In the genomic region with DNA sequence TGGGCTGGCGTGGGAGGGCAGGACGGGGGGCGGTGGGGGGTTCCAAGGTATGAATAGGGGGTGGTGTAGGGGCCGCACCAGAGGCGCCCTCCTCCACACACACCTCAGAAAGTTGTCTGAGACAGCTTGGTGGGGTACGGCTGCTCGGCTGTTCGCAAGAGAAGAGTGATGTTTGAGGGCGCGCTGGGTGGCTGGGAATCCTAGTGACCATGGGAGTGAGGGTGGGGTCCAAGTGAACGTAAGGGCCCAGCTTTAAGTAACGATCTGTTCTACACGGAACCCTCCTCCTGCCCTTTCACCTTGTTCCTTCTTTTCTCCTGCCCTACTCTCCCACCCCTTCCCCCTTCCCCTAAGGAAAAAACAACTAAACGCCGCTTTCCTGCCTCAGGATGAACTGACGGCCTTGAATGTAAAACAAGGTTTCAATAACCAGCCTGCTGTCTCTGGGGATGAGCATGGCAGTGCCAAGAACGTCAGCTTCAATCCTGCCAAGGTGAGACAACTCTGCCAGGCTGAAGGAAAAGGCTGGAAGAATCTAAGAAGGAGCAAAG, we compare ENCODE assay signal across 9 cellular contexts. TPM values are rescaled to one million over a fixed set of nuclear protein-coding genes. Genes with fewer than 3 reads are reported as not detected.
DNase-seq lines count a peak whose midpoint lies in the region; ATAC-seq lines count a peak whose summit lies in the region.
"Had no signal": no experiment of that assay in that cellular context is flagged by ENCODE, and none has a peak within 500 bp of the region (broad histone marks: within the 10 kb centered on the region; RNA-seq: fewer than 3 reads in every experiment).

No MANE protein-coding gene starts in this region.

- CTCF ChIA-PET in CD4-positive, alpha-beta memory T cell (lab: Charles Lee; ENCODE audit: partially characterized antibody) = interaction anchor here (0.6 to 2.9 kb wide), 8 partner anchors 9 to 42 kb away, joined by 3 to 26 read pairs (median 7); a partner anchor contains a TSS

- peak overlapping the region; percentile 84 to 90 (median 89) for H3K4me3 Mint-ChIP-seq in CD4-positive, alpha-beta memory T cell
- peak overlapping the region; percentile 84 for H3K4me3 Mint-ChIP-seq in central memory CD8-positive, alpha-beta T cell

- H3K9me3 Mint-ChIP-seq in CD4-positive, alpha-beta memory T cell = no peaks in the 10 kb centered on the region
- H3K9me3 Mint-ChIP-seq in central memory CD8-positive, alpha-beta T cell = no peaks in the 10 kb centered on the region

- peak overlapping the region; percentile 90 to 95 (median 95) for H3K27ac Mint-ChIP-seq in CD4-positive, alpha-beta memory T cell
- peak overlapping the region; percentile 91 for H3K27ac Mint-ChIP-seq in central memory CD8-positive, alpha-beta T cell (ENCODE audit: low read depth)

- peak overlapping the region in 1 of 2 experiments; percentile 7 for H3K4ac ChIP-seq in mesenchymal stem cell (ENCODE audit: low read depth in 1 of 2, low read length in 2 of 2)

- no peak overlapping the region for H3K14ac ChIP-seq in mesenchymal stem cell (ENCODE audit: low read length in 2 of 2)

- no peak overlapping the region for H2BK120ac ChIP-seq in mesenchymal stem cell (ENCODE audit: low read depth, low read length)

- H3K36me3 ChIP-seq in CD4-positive, alpha-beta memory T cell (ENCODE audit: insufficient read depth, low read length) = peaks cover 27% of the 10 kb centered on the region
- H3K36me3 ChIP-seq in HUES64 (ENCODE audit: insufficient read depth, low read length) (peaks cover 42% of the 10 kb centered on the region), mesenchymal stem cell (ENCODE audit: control insufficient read depth in 1 of 2, insufficient read depth in 2 of 2, low read depth in 1 of 2, low read length in 2 of 2) (peaks cover 26 to 40% of the 10 kb centered on the region in 2 experiments)

- ATAC-seq in central memory CD8-positive, alpha-beta T cell (replicated peaks; ENCODE audit: extremely low read depth, poor library complexity, severe bottlenecking) = peak; percentile 41
- no peak for ATAC-seq in HG02870 (IDR thresholded peaks at IDR 0.05; ENCODE audit: unreplicated experiment)

- intact Hi-C loops in CD4-positive, alpha-beta memory T cell (cut with micrococcal nuclease) = loop anchor here (1.0 to 10.0 kb wide), 3 partner anchors 9 to 416 kb away; a partner anchor contains a TSS

- H3K4me2 ChIP-seq in mesenchymal stem cell (ENCODE audit: low read length, poor library complexity, severe bottlenecking) = peak overlapping the region; percentile 66

- H3K18ac ChIP-seq in mesenchymal stem cell (ENCODE audit: low read depth in 1 of 2, low read length in 2 of 2) = peak overlapping the region in 1 of 2 experiments; percentile 21

- no peak overlapping the region for H2BK5ac ChIP-seq in mesenchymal stem cell (ENCODE audit: low read depth, low read length, poor library complexity, severe bottlenecking)

- H3K27me3 ChIP-seq in CD4-positive, alpha-beta memory T cell (ENCODE audit: insufficient read depth, low read length) = no peaks in the 10 kb centered on the region
- H3K27me3 ChIP-seq in HUES64 (ENCODE audit: insufficient read depth, low read length) (peaks cover 20% of the 10 kb centered on the region), mesenchymal stem cell (ENCODE audit: control insufficient read depth in 1 of 2, insufficient read depth in 1 of 2, low read length in 2 of 2) (peaks cover 0 to 4% of the 10 kb centered on the region in 2 experiments)

- 7% methylated on average over 12 of the region's 17 CpGs for WGBS in HUES64
- 6% methylated on average over 7 of the region's 17 CpGs for WGBS in mesenchymal stem cell

- no peak overlapping the region for H4K91ac ChIP-seq in mesenchymal stem cell (ENCODE audit: low read length)

- peaks cover 11 to 43% (median 25%) of the 10 kb centered on the region in 4 donors for H3K4me1 Mint-ChIP-seq in CD4-positive, alpha-beta memory T cell
- peaks cover 29% of the 10 kb centered on the region for H3K4me1 Mint-ChIP-seq in central memory CD8-positive, alpha-beta T cell

- no peak overlapping the region for H2BK12ac ChIP-seq in mesenchymal stem cell (ENCODE audit: low read length in 2 of 2)

- H3K9me3 ChIP-seq in CD4-positive, alpha-beta memory T cell (ENCODE audit: control insufficient read depth in 1 of 2, low read length in 2 of 2) = no peaks in the 10 kb centered on the region
- H3K9me3 ChIP-seq in HUES64 (ENCODE audit: insufficient read depth, low read depth, low read length) = no peaks in the 10 kb centered on the region
- no peaks in the 10 kb centered on the region for H3K9me3 ChIP-seq in mesenchymal stem cell (ENCODE audit: control insufficient read depth, low read length)

- no peak overlapping the region for H2AK5ac ChIP-seq in mesenchymal stem cell (ENCODE audit: low read length, severe bottlenecking)

- peaks cover 21% of the 10 kb centered on the region for H3K4me1 ChIP-seq in CD4-positive, alpha-beta memory T cell (ENCODE audit: insufficient read depth, low read length)
- H3K4me1 ChIP-seq in HUES64 (ENCODE audit: insufficient read depth, low read length) = peaks cover 4% of the 10 kb centered on the region; the same call in 1 of the 2 replicates
- peaks cover 7% of the 10 kb centered on the region for H3K4me1 ChIP-seq in mesenchymal stem cell (ENCODE audit: control insufficient read depth, insufficient read depth, low read depth, low read length)

- H3K79me1 ChIP-seq in mesenchymal stem cell (replicated peaks; ENCODE audit: low read length, poor library complexity, severe bottlenecking) = peaks cover 14% of the 10 kb centered on the region

- peak overlapping the region; percentile 88 for H3K27ac ChIP-seq in CD4-positive, alpha-beta memory T cell (ENCODE audit: low read depth, low read length)
- H3K27ac ChIP-seq in HUES64 (ENCODE audit: low read depth, low read length) = no peak overlapping the region; the same call in 1 of the 2 replicates
- no peak overlapping the region for H3K27ac ChIP-seq in mesenchymal stem cell (ENCODE audit: low read length, poor library complexity, severe bottlenecking)

- no peak for DNase-seq in CD4-positive, alpha-beta memory T cell
- no peak for DNase-seq in central memory CD8-positive, alpha-beta T cell (ENCODE audit: low spot score in 2 of 2)
- DNase-seq in mesenchymal stem cell (no peak), SKM-1 treated with dmso at 0.1 percent for 144 hours (lab: John Stamatoyannopoulos, UW; ENCODE audit: unreplicated experiment) (no peak)
- DNase-seq in activated CD8-positive, alpha-beta memory T cell treated with anti-CD3 and anti-CD28 coated beads, Interleukin-2, amount 50 U/mL, for 48 hours = no peak
- no peak for DNase-seq in activated CD4-positive, alpha-beta T cell treated with anti-CD3 and anti-CD28 coated beads, Interleukin-2, amount 50 U/mL, for 48 hours

- no peak overlapping the region for H2AFZ ChIP-seq in mesenchymal stem cell (ENCODE audit: low read depth, low read length)

- H3K9ac ChIP-seq in HUES64 (ENCODE audit: low read depth, low read length) (peak overlapping the region; percentile 61), mesenchymal stem cell (ENCODE audit: low read length) (peak overlapping the region; percentile 86)

- no peak overlapping the region for H3K23ac ChIP-seq in mesenchymal stem cell (ENCODE audit: low read length in 2 of 2)

- no peaks in the 10 kb centered on the region for H3K27me3 Mint-ChIP-seq in CD4-positive, alpha-beta memory T cell
- no peaks in the 10 kb centered on the region for H3K27me3 Mint-ChIP-seq in central memory CD8-positive, alpha-beta T cell

- H3K36me3 Mint-ChIP-seq in CD4-positive, alpha-beta memory T cell = peaks cover 14 to 29% of the 10 kb centered on the region in 2 donors
- H3K36me3 Mint-ChIP-seq in central memory CD8-positive, alpha-beta T cell (ENCODE audit: insufficient read depth) = peaks cover 25% of the 10 kb centered on the region

- H2BK15ac ChIP-seq in mesenchymal stem cell (ENCODE audit: low read depth, poor library complexity, severe bottlenecking) = no peak overlapping the region

- H4K8ac ChIP-seq in mesenchymal stem cell (ENCODE audit: low read length) = no peak overlapping the region

- POLR2A ChIA-PET in CD4-positive, alpha-beta memory T cell (lab: Charles Lee; ENCODE audit: partially characterized antibody) = interaction anchor here (0.6 to 5.8 kb wide), 17 partner anchors 8 to 503 kb away, joined by 3 to 96 read pairs (median 8); a partner anchor contains a TSS

- peak overlapping the region; percentile 26 to 36 for H3K4me3 ChIP-seq in CD4-positive, alpha-beta memory T cell (ENCODE audit: low read length in 2 of 2)
- H3K4me3 ChIP-seq in HUES64 (ENCODE audit: low read length) (peak overlapping the region; percentile 75), mesenchymal stem cell (ENCODE audit: insufficient read depth in 1 of 2, low read depth in 1 of 2, low read length in 2 of 2) (peak overlapping the region; percentile 68 to 82)

RNA-seq across cellular contexts. Expression of a gene that starts 0.7 kb away (rescaled TPM):
- 10 to 100 TPM; 84.4 to 89.9 TPM for total RNA-seq in CD4-positive, alpha-beta memory T cell
- 10 to 100 TPM in 1 of 2 donors, 1 to 10 TPM in 1; 3.4 to 18.7 TPM for polyA plus RNA-seq in CD4-positive, alpha-beta memory T cell
- polyA plus RNA-seq in HUES64 (2013, experiment 1 of 2) = 18.3 TPM
- polyA plus RNA-seq in HUES64 (2013, experiment 2 of 2) = 21.2 TPM
- 12.0 TPM for polyA plus RNA-seq in mesenchymal stem cell (2013, experiment 1 of 2)
- 11.1 TPM for polyA plus RNA-seq in mesenchymal stem cell (2013, experiment 2 of 2)

RNA-seq across cellular contexts. Expression of a gene that starts 7.7 kb away (rescaled TPM):
- 100 to 1,000 TPM; 378 to 379 TPM for total RNA-seq in CD4-positive, alpha-beta memory T cell
- polyA plus RNA-seq in CD4-positive, alpha-beta memory T cell = 1,000 to 10,000 TPM; 1,405 to 1,440 TPM
- not detected for polyA plus RNA-seq in HUES64 (2013, experiment 1 of 2)
- 0.25 TPM for polyA plus RNA-seq in HUES64 (2013, experiment 2 of 2)
- polyA plus RNA-seq in mesenchymal stem cell (2013, experiment 1 of 2) = not detected
- polyA plus RNA-seq in mesenchymal stem cell (2013, experiment 2 of 2) = not detected
- total RNA-seq: pulmonary artery endothelial cell had no signal

RNA-seq across cellular contexts. Expression of a gene that starts 12.5 kb away (rescaled TPM):
- 10 to 100 TPM; 45.1 to 51.6 TPM for total RNA-seq in CD4-positive, alpha-beta memory T cell
- polyA plus RNA-seq in CD4-positive, alpha-beta memory T cell = 1 to 10 TPM; 3.1 to 7.4 TPM
- polyA plus RNA-seq in HUES64 (2013, experiment 1 of 2) = not detected
- not detected for polyA plus RNA-seq in HUES64 (2013, experiment 2 of 2)
- not detected for polyA plus RNA-seq in mesenchymal stem cell (2013, experiment 1 of 2)
- not detected for polyA plus RNA-seq in mesenchymal stem cell (2013, experiment 2 of 2)
- total RNA-seq: pulmonary artery endothelial cell had no signal

RNA-seq across cellular contexts. Expression of a gene that starts 23.4 kb away (rescaled TPM):
- 10 to 100 TPM; 41.9 to 42.9 TPM for total RNA-seq in CD4-positive, alpha-beta memory T cell
- polyA plus RNA-seq in CD4-positive, alpha-beta memory T cell = 1 to 10 TPM in 1 of 2 donors, under 1 TPM in 1; 0.45 to 2.6 TPM
- 15.8 TPM for polyA plus RNA-seq in HUES64 (2013, experiment 1 of 2)
- 11.0 TPM for polyA plus RNA-seq in HUES64 (2013, experiment 2 of 2)
- polyA plus RNA-seq in mesenchymal stem cell (2013, experiment 1 of 2) = 5.2 TPM
- 4.3 TPM for polyA plus RNA-seq in mesenchymal stem cell (2013, experiment 2 of 2)

RNA-seq across cellular contexts. Expression of a gene that starts 25.6 kb away (rescaled TPM):
- total RNA-seq in CD4-positive, alpha-beta memory T cell = 1 to 10 TPM; 2.2 to 2.3 TPM
- polyA plus RNA-seq in CD4-positive, alpha-beta memory T cell = under 1 TPM; 0.21 to 0.25 TPM
- 11.4 TPM for polyA plus RNA-seq in HUES64 (2013, experiment 1 of 2)
- 11.5 TPM for polyA plus RNA-seq in HUES64 (2013, experiment 2 of 2)
- 0.50 TPM for polyA plus RNA-seq in mesenchymal stem cell (2013, experiment 1 of 2)
- 0.42 TPM for polyA plus RNA-seq in mesenchymal stem cell (2013, experiment 2 of 2)
